ENCODE assay signal across 12 cellular contexts in the genomic region with DNA sequence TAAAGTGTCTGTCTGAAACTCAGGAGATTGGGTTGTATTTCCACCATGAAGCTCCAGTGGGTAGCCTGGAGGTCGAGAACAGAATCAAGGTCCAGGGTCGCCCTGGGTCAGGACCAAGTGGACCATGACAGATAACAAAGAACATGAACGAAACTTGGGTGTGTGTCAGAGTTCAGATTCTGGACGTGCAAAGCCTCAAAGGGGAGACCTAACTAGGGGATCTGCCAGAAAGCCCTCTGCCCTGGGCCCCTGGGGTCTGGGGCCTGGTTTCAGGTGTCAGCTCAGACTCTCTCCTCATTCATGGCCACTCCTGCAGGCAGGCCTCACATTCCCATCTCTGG. TPM values are rescaled to one million over a fixed set of nuclear protein-coding genes. Genes with fewer than 3 reads are reported as not detected.
A peak's percentile ranks its signal among the peaks of the same experiment; 100 is the strongest.
DNase-seq lines count a peak whose midpoint lies in the region; ATAC-seq, FAIRE-seq and TF ChIP-seq lines count a peak whose summit lies in the region.
"Had no signal": no experiment of that assay in that cellular context is flagged by ENCODE, and none has a peak within 500 bp of the region (broad histone marks: within the 10 kb centered on the region; RNA-seq: fewer than 3 reads in every experiment).

No MANE protein-coding gene starts in this region.

- no peak overlapping the region for H3K4me3 ChIP-seq in H1 (ENCODE audit: extremely low read depth in 1 of 4, insufficient read depth in 2 of 4, low read depth in 3 of 4, low read length in 4 of 4)

- peaks cover 2% of the 10 kb centered on the region for H3K36me3 Mint-ChIP-seq in activated T-cell treated with anti-CD3 and anti-CD28 coated beads, Interleukin-2, amount 50 U/mL, for 4 hours (ENCODE audit: insufficient read depth)
- H3K36me3 Mint-ChIP-seq in natural killer cell (no peaks in the 10 kb centered on the region), type B pancreatic cell (peaks cover 5% of the 10 kb centered on the region)

- no peaks in the 10 kb centered on the region for H3K36me3 ChIP-seq in H1 (ENCODE audit: control insufficient read depth in 2 of 4, insufficient read depth in 4 of 4, low read length in 3 of 4)

- no peak for TF ChIP-seq RAD21 in H1 (IDR thresholded peaks at IDR 0.05 in 1 of 2, conservative IDR thresholded peaks at IDR 0.05 in 1 of 2; ENCODE audit: low read depth in 2 of 2, low read length in 2 of 2)

- H2AFZ ChIP-seq in H1 (ENCODE audit: low read length) = no peak overlapping the region

- ATAC-seq in activated T-cell treated with anti-CD3 and anti-CD28 coated beads, Interleukin-2, amount 50 U/mL, for 4 hours = no peak
- no peak for ATAC-seq in natural killer cell
- ATAC-seq in HG02623 (IDR thresholded peaks at IDR 0.05; ENCODE audit: unreplicated experiment) = no peak
- ATAC-seq: stimulated activated naive CD8-positive, alpha-beta T cell treated with anti-CD3 and anti-CD28 coated beads, Interleukin-15, amount 100 ng/mL, for 72 hours had no signal

- no peak overlapping the region for H4K5ac ChIP-seq in H1 (ENCODE audit: insufficient read length, low read depth, low read length)

- H4K20me1 ChIP-seq in H1 (replicated peaks in 1 of 2; ENCODE audit: control insufficient read depth in 1 of 2, insufficient read depth in 2 of 2, low read length in 2 of 2) = no peaks in the 10 kb centered on the region

- CTCF ChIA-PET in H1 (lab: Charles Lee; ENCODE audit: partially characterized antibody) = interaction anchor here (4.9 to 11.2 kb wide), 4 partner anchors 10 to 30 kb away, joined by 26 to 143 read pairs (median 102); no protein-coding TSS in a partner anchor

- H2BK5ac ChIP-seq in H1 (ENCODE audit: low read depth, low read length) = no peak overlapping the region

- peak overlapping the region in 1 of 2 experiments; percentile 90; a peak in 2 of 4 replicates for H3K4me2 ChIP-seq in H1 (ENCODE audit: insufficient read depth in 1 of 2, low read depth in 2 of 2, low read length in 2 of 2)

- H3K4me3 Mint-ChIP-seq in activated T-cell treated with anti-CD3 and anti-CD28 coated beads, Interleukin-2, amount 50 U/mL, for 4 hours = peak overlapping the region; percentile 2
- peak overlapping the region; percentile 95 for H3K4me3 Mint-ChIP-seq in natural killer cell
- H3K4me3 Mint-ChIP-seq in type B pancreatic cell = peak overlapping the region; percentile 89
- H3K4me3 Mint-ChIP-seq: stimulated activated naive CD8-positive, alpha-beta T cell treated with anti-CD3 and anti-CD28 coated beads, Interleukin-15, amount 100 ng/mL, for 72 hours had no signal

- FAIRE-seq in H1 (lab: Jason Lieb, UNC) = no peak
- FAIRE-seq: keratinocyte had no signal

- WGBS in H1 (ENCODE audit: extremely low coverage in 1 of 2, insufficient coverage in 1 of 2, insufficient read length in 1 of 2, insufficient replicate concordance in 2 of 2, low coverage in 1 of 2, low lambda C conversion rate in 2 of 2, missing lambda C conversion rate in 1 of 2), 2 experiments = 58% methylated on average over 4 of the region's 4 CpGs; no CpG with 5 or more reads in 1 of the 2 experiments

- TF ChIP-seq EP300 in H1 (IDR thresholded peaks at IDR 0.05; ENCODE audit: borderline replicate concordance in 1 of 2, low read depth in 2 of 2, low read length in 2 of 2) = no peak

- no peaks in the 10 kb centered on the region for H3K9me3 ChIP-seq in H1 (ENCODE audit: insufficient read depth in 2 of 2, low read depth in 1 of 2, low read length in 1 of 2)

- DNase-seq in activated T-cell treated with anti-CD3 and anti-CD28 coated beads, Interleukin-2, amount 50 U/mL, for 4 hours = no peak
- DNase-seq in activated T-cell treated with anti-CD3 and anti-CD28 coated beads, Interleukin-2, amount 50 U/mL, for 48 hours = no peak
- DNase-seq in H1 (ENCODE audit: low read depth in 1 of 2, low spot score in 2 of 2) (peak in 1 of 2 experiments; percentile 26), natural killer cell (no peak), type B pancreatic cell (ENCODE audit: extremely low spot score, unreplicated experiment) (peak; percentile 52), NAMALWA (ENCODE audit: low spot score) (no peak), foreskin melanocyte (no peak)
- DNase-seq: activated naive CD4-positive, alpha-beta T cell; NCI-H2029 treated with DMSO at 0.1 percent for 48 hours; stimulated activated naive CD8-positive, alpha-beta T cell treated with anti-CD3 and anti-CD28 coated beads, Interleukin-15, amount 100 ng/mL, for 72 hours had no signal

- H2BK20ac ChIP-seq in H1 (ENCODE audit: low read length) = peak overlapping the region; percentile 15; the same call in 1 of the 2 replicates

- no peak overlapping the region for H3K56ac ChIP-seq in H1 (replicated peaks; ENCODE audit: insufficient read length, low read depth, low read length)

- no peak overlapping the region for H2AK5ac ChIP-seq in H1 (ENCODE audit: low read depth, low read length)

- peak overlapping the region; percentile 62; the same call in 1 of the 2 replicates for H2BK15ac ChIP-seq in H1 (ENCODE audit: low read length)

- H2BK120ac ChIP-seq in H1 (replicated peaks; ENCODE audit: low read depth, low read length) = no peak overlapping the region

- peak overlapping the region; percentile 71 to 76 for H3K27ac Mint-ChIP-seq in natural killer cell
- H3K27ac Mint-ChIP-seq in type B pancreatic cell = peak overlapping the region; percentile 75
- H3K27ac Mint-ChIP-seq: stimulated activated naive CD8-positive, alpha-beta T cell treated with anti-CD3 and anti-CD28 coated beads, Interleukin-15, amount 100 ng/mL, for 72 hours had no signal

- H4K91ac ChIP-seq in H1 (replicated peaks; ENCODE audit: insufficient read length, low read length) = no peak overlapping the region

- no peaks in the 10 kb centered on the region for H3K27me3 Mint-ChIP-seq in activated T-cell treated with anti-CD3 and anti-CD28 coated beads, Interleukin-2, amount 50 U/mL, for 4 hours (ENCODE audit: low read depth)
- no peaks in the 10 kb centered on the region for H3K27me3 Mint-ChIP-seq in natural killer cell (ENCODE audit: low read depth in 2 of 2)
- H3K27me3 Mint-ChIP-seq in type B pancreatic cell = no peaks in the 10 kb centered on the region

- H3K14ac ChIP-seq in H1 (ENCODE audit: insufficient read length) = no peak overlapping the region

- TF ChIP-seq POLR2A in H1 (IDR thresholded peaks at IDR 0.05; ENCODE audit: control extremely low read depth in 1 of 2, low read depth in 2 of 2, low read length in 2 of 2) = no peak

- intact Hi-C loops in natural killer cell (cut with micrococcal nuclease) = no loop called here

- H3K9ac ChIP-seq in H1 (replicated peaks in 1 of 4; ENCODE audit: extremely low read depth in 1 of 4, low read depth in 3 of 4, low read length in 3 of 4) = no peak overlapping the region

- POLR2A ChIA-PET in H1 (lab: Charles Lee; ENCODE audit: partially characterized antibody) = interaction anchor here (0.8 to 1.8 kb wide), 6 partner anchors 11 to 39 kb away, joined by 3 to 5 read pairs (median 4); no protein-coding TSS in a partner anchor

- H3K79me2 ChIP-seq in H1 (ENCODE audit: control insufficient read depth in 1 of 2, insufficient read depth in 2 of 2, low read length in 2 of 2) = no peaks in the 10 kb centered on the region; a peak in 1 of 4 replicates

- peaks cover 28% of the 10 kb centered on the region for H3K4me1 Mint-ChIP-seq in activated T-cell treated with anti-CD3 and anti-CD28 coated beads, Interleukin-2, amount 50 U/mL, for 4 hours (ENCODE audit: low read depth)
- H3K4me1 Mint-ChIP-seq in natural killer cell = peaks cover 65 to 87% of the 10 kb centered on the region in 2 donors
- peaks cover 71% of the 10 kb centered on the region for H3K4me1 Mint-ChIP-seq in type B pancreatic cell (ENCODE audit: unreplicated experiment)

- H4K8ac ChIP-seq in H1 (ENCODE audit: extremely low read depth, insufficient read depth, low read length) = no peak overlapping the region

- H3K27me3 ChIP-seq in H1 (replicated peaks in 1 of 4; ENCODE audit: control insufficient read depth in 3 of 4, extremely low read depth in 1 of 4, insufficient read depth in 3 of 4, low read length in 3 of 4) = peaks cover 0 to 7% (median 3%) of the 10 kb centered on the region in 4 experiments; a peak in 4 of 7 replicates

- H3K79me1 ChIP-seq in H1 (ENCODE audit: low read depth, low read length) = no peaks in the 10 kb centered on the region

- H3K23ac ChIP-seq in H1 (ENCODE audit: insufficient read length) = no peak overlapping the region

- no peak overlapping the region for H3K18ac ChIP-seq in H1 (ENCODE audit: extremely low read depth, low read length)

- H3K9me3 Mint-ChIP-seq in activated T-cell treated with anti-CD3 and anti-CD28 coated beads, Interleukin-2, amount 50 U/mL, for 4 hours = peaks cover 3% of the 10 kb centered on the region
- H3K9me3 Mint-ChIP-seq in natural killer cell = no peaks in the 10 kb centered on the region
- no peaks in the 10 kb centered on the region for H3K9me3 Mint-ChIP-seq in type B pancreatic cell
- H3K9me3 Mint-ChIP-seq: stimulated activated naive CD8-positive, alpha-beta T cell treated with anti-CD3 and anti-CD28 coated beads, Interleukin-15, amount 100 ng/mL, for 72 hours had no signal

- TF ChIP-seq CTCF in H1 (IDR thresholded peaks at IDR 0.05; ENCODE audit: control extremely low read depth in 1 of 3, insufficient read depth in 1 of 3, low read depth in 1 of 3, low read length in 3 of 3) (no peak), natural killer cell (IDR thresholded peaks at IDR 0.05) (no peak), type B pancreatic cell (conservative IDR thresholded peaks at IDR 0.05) (no peak)

- H2BK12ac ChIP-seq in H1 (ENCODE audit: low read depth, low read length) = no peak overlapping the region

- no peak overlapping the region for H3K27ac ChIP-seq in H1 (ENCODE audit: low read depth, low read length)

- H3K4me1 ChIP-seq in H1 (replicated peaks in 1 of 4; ENCODE audit: control insufficient read depth in 3 of 4, insufficient read depth in 4 of 4, low read length in 3 of 4) = peaks cover 25 to 42% (median 34%) of the 10 kb centered on the region in 4 experiments

- H3K4ac ChIP-seq in H1 (replicated peaks; ENCODE audit: insufficient read length, low read depth, low read length) = no peak overlapping the region

- H3K23me2 ChIP-seq in H1 (ENCODE audit: low read depth, low read length) = peaks cover 8% of the 10 kb centered on the region

RNA-seq across cellular contexts. Expression of a gene that starts 1.6 kb away (rescaled TPM):
- under 1 TPM; 0.28 to 0.61 (median 0.33) TPM for total RNA-seq in activated T-cell treated with anti-CD3 and anti-CD28 coated beads, Interleukin-2, amount 50 U/mL, for 4 hours
- 12.3 and 14.5 TPM in 2 replicates for total RNA-seq in H1 (2021; fragmentation: NEBNext Ultra II Directional; extraction: Animal tissue kit (Norgen Biotek cat#: 25700))
- polyA plus RNA-seq in H1 (2011; rRNA removed) = 14.3 and 16.1 TPM in 2 replicates
- 17.1 TPM for polyA plus RNA-seq in H1 (2011; cell fraction: cytosol; rRNA removed)
- 36.6 TPM for polyA plus RNA-seq in H1 (2011; cell fraction: nucleus; rRNA removed)
- 7.0 to 11.7 TPM (median 8.8 TPM) in 4 replicates for polyA plus RNA-seq in H1 (2012, experiment 1 of 2)
- polyA plus RNA-seq in H1 (2012, experiment 2 of 2) = 5.5 TPM
- polyA plus RNA-seq in H1 (2013, experiment 1 of 2) = 7.2 TPM
- polyA plus RNA-seq in H1 (2013, experiment 2 of 2) = 6.4 TPM
- polyA minus RNA-seq in H1 (2011; rRNA and poly(A)+ RNA removed) = 12.2 and 16.5 TPM in 2 replicates
- polyA minus RNA-seq in H1 (2011; cell fraction: cytosol; rRNA and poly(A)+ RNA removed) = 6.1 TPM
- 29.0 TPM for polyA minus RNA-seq in H1 (2011; cell fraction: nucleus; rRNA and poly(A)+ RNA removed)
- 100 to 1,000 TPM in 2 of 3 donors, 10 to 100 TPM in 1; 99.8 to 116 (median 104) TPM for total RNA-seq in natural killer cell
- 22.7 and 27.9 TPM in 2 replicates for total RNA-seq in type B pancreatic cell (ENCODE audit: low replicate concordance)

RNA-seq across cellular contexts. Expression of a gene that starts 17.4 kb away (rescaled TPM):
- total RNA-seq in activated T-cell treated with anti-CD3 and anti-CD28 coated beads, Interleukin-2, amount 50 U/mL, for 4 hours = under 1 TPM; 0.20 to 0.24 (median 0.22) TPM
- 0.67 and 0.80 TPM in 2 replicates for total RNA-seq in H1 (2021; fragmentation: NEBNext Ultra II Directional; extraction: Animal tissue kit (Norgen Biotek cat#: 25700))
- polyA plus RNA-seq in H1 (2011; rRNA removed) = 4.5 and 5.3 TPM in 2 replicates
- 3.6 TPM for polyA plus RNA-seq in H1 (2011; cell fraction: cytosol; rRNA removed)
- polyA plus RNA-seq in H1 (2011; cell fraction: nucleus; rRNA removed) = 6.4 TPM
- 1.5 to 2.8 TPM (median 2.0 TPM) in 4 replicates for polyA plus RNA-seq in H1 (2012, experiment 1 of 2)
- 1.9 TPM for polyA plus RNA-seq in H1 (2012, experiment 2 of 2)
- 0.14 TPM for polyA plus RNA-seq in H1 (2013, experiment 1 of 2)
- polyA plus RNA-seq in H1 (2013, experiment 2 of 2) = 0.07 TPM
- polyA minus RNA-seq in H1 (2011; rRNA and poly(A)+ RNA removed) = 6.2 and 6.3 TPM in 2 replicates
- 2.8 TPM for polyA minus RNA-seq in H1 (2011; cell fraction: cytosol; rRNA and poly(A)+ RNA removed)
- 6.5 TPM for polyA minus RNA-seq in H1 (2011; cell fraction: nucleus; rRNA and poly(A)+ RNA removed)
- not detected for total RNA-seq in natural killer cell
- 25.7 and 53.0 TPM in 2 replicates for total RNA-seq in type B pancreatic cell (ENCODE audit: low replicate concordance)

RNA-seq across cellular contexts. Expression of a gene that starts 39.5 kb away (rescaled TPM):
- total RNA-seq in activated T-cell treated with anti-CD3 and anti-CD28 coated beads, Interleukin-2, amount 50 U/mL, for 4 hours = 10 to 100 TPM; 16.4 to 22.9 (median 22.7) TPM
- total RNA-seq in H1 (2021; fragmentation: NEBNext Ultra II Directional; extraction: Animal tissue kit (Norgen Biotek cat#: 25700)) = 42.5 and 45.2 TPM in 2 replicates
- polyA plus RNA-seq in H1 (2011; rRNA removed) = 9.6 and 18.2 TPM in 2 replicates
- 20.3 TPM for polyA plus RNA-seq in H1 (2011; cell fraction: cytosol; rRNA removed)
- 7.0 TPM for polyA plus RNA-seq in H1 (2011; cell fraction: nucleus; rRNA removed)
- 18.8 to 33.6 TPM (median 19.8 TPM) in 4 replicates for polyA plus RNA-seq in H1 (2012, experiment 1 of 2)
- 2.6 TPM for polyA plus RNA-seq in H1 (2012, experiment 2 of 2)
- 40.3 TPM for polyA plus RNA-seq in H1 (2013, experiment 1 of 2)
- 40.4 TPM for polyA plus RNA-seq in H1 (2013, experiment 2 of 2)
- polyA minus RNA-seq in H1 (2011; rRNA and poly(A)+ RNA removed) = 10.3 and 11.8 TPM in 2 replicates
- polyA minus RNA-seq in H1 (2011; cell fraction: cytosol; rRNA and poly(A)+ RNA removed) = 7.1 TPM
- polyA minus RNA-seq in H1 (2011; cell fraction: nucleus; rRNA and poly(A)+ RNA removed) = 10.3 TPM
- total RNA-seq in natural killer cell (10 to 100 TPM; 24.2 to 31.8 (median 25.0) TPM), type B pancreatic cell (ENCODE audit: low replicate concordance) (23.5 and 39.0 TPM in 2 replicates)

RNA-seq across cellular contexts. Expression of a gene that starts 50.1 kb away (rescaled TPM):
- total RNA-seq in activated T-cell treated with anti-CD3 and anti-CD28 coated beads, Interleukin-2, amount 50 U/mL, for 4 hours = not detected
- not detected in 2 replicates for total RNA-seq in H1 (2021; fragmentation: NEBNext Ultra II Directional; extraction: Animal tissue kit (Norgen Biotek cat#: 25700))
- not detected in 2 replicates for polyA plus RNA-seq in H1 (2011; rRNA removed)
- 0.03 TPM for polyA plus RNA-seq in H1 (2011; cell fraction: cytosol; rRNA removed)
- not detected for polyA plus RNA-seq in H1 (2011; cell fraction: nucleus; rRNA removed)
- not detected in 4 replicates for polyA plus RNA-seq in H1 (2012, experiment 1 of 2)
- not detected for polyA plus RNA-seq in H1 (2012, experiment 2 of 2)
- not detected for polyA plus RNA-seq in H1 (2013, experiment 1 of 2)
- polyA plus RNA-seq in H1 (2013, experiment 2 of 2) = not detected
- not detected in 2 replicates for polyA minus RNA-seq in H1 (2011; rRNA and poly(A)+ RNA removed)
- not detected for polyA minus RNA-seq in H1 (2011; cell fraction: cytosol; rRNA and poly(A)+ RNA removed)
- not detected for polyA minus RNA-seq in H1 (2011; cell fraction: nucleus; rRNA and poly(A)+ RNA removed)
- total RNA-seq in natural killer cell = not detected
- total RNA-seq in type B pancreatic cell (ENCODE audit: low replicate concordance) = 0.40 and 1.2 TPM in 2 replicates
- polyA plus RNA-seq: keratinocyte had no signal

Comparison
In these comparisons a context has a peak if more than half of its experiments do, and no peak if none do; other contexts are left out.
1. H3K4me3 Mint-ChIP-seq: peak in every context shown above with its lines; median percentile 95 in natural killer cell; 89 in type B pancreatic cell; 2 in activated T-cell treated with anti-CD3 and anti-CD28 coated beads, Interleukin-2, amount 50 U/mL, for 4 hours.
2. RNA of a gene that starts 17.4 kb away (total RNA-seq): 25.7 to 53.0 TPM in type B pancreatic cell; 0.67 to 0.80 TPM in H1, 0.20 to 0.24 TPM in activated T-cell treated with anti-CD3 and anti-CD28 coated beads, Interleukin-2, amount 50 U/mL, for 4 hours and not detected in natural killer cell; every median in the first group is over 10 times any median in the second.